Comparison of ENCODE assay signal across 8 cellular contexts in the genomic region with DNA sequence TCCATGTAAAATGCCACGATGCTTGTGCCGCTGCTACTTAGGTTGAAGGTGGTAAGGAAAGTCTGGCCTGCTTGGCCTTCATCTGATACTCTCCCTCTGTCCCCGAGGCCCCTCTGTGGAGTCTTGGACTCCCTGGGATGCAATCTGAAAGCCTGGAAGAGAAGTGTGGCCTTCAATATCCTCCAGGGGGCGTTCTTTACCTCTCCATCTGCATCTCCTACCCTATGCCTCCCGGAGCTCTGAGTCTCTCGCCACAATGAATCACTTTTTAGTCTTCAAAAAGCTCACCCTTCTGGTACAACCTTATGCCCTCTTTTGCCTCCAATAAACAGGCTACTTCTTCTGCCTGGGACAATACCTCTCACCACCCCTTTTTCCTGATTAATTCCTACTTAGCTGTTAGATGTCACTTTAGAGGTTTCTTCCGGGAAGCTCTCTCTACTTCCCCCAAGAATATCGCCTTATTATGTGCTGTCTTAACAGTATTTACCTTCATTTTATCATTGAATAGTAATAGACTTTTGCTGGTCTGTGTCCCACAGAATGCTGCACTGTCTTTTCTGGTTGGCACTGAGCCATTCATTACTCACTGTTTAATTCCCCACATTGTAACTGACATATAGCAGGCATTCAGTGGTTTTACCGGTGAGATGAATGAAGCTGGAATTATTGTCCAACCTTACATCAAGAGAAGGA. TPM values are rescaled to one million over a fixed set of nuclear protein-coding genes. Genes with fewer than 3 reads are reported as not detected.
DNase-seq lines count a peak whose midpoint lies in the region; ATAC-seq and TF ChIP-seq lines count a peak whose summit lies in the region.

No MANE protein-coding gene starts in this region.

- 0 out of 2 replicates have a peak overlapping the region, but pooled peaks have one; percentile 30 for H2AFZ ChIP-seq in PC-9

- no peaks in the 10 kb centered on the region for H3K79me2 ChIP-seq in PC-9 (ENCODE audit: low read depth)

- H4K20me1 ChIP-seq in PC-9 (ENCODE audit: insufficient read depth), result no peaks in the 10 kb centered on the region

- peak overlapping the region; percentile 43 for H3K4me2 ChIP-seq in PC-9

- no peaks in the 10 kb centered on the region for H3K36me3 ChIP-seq in A673 (ENCODE audit: insufficient read depth, low read length, poor library complexity, severe bottlenecking)
- no peaks in the 10 kb centered on the region for H3K36me3 ChIP-seq in PC-9 (ENCODE audit: low read depth)

- H3K4me3 ChIP-seq in A673 (ENCODE audit: low read depth, low read length, poor library complexity, severe bottlenecking) (no peak overlapping the region), GM12875 (ENCODE audit: low read depth, low read length) (no peak overlapping the region), PC-9 (no peak overlapping the region), foreskin fibroblast (ENCODE audit: low read depth in 1 of 2, low read length in 2 of 2) (no peak overlapping the region)

- no peaks in the 10 kb centered on the region for H3K9me3 ChIP-seq in A673 (ENCODE audit: low read depth, low read length, poor library complexity, severe bottlenecking)
- H3K9me3 ChIP-seq in PC-9 (ENCODE audit: insufficient read depth, low read depth), result no peaks in the 10 kb centered on the region

- H3K27ac ChIP-seq in A673 (ENCODE audit: low read depth, low read length, poor library complexity, severe bottlenecking), result no peak overlapping the region
- peak overlapping the region; percentile 18; the same call in 1 of the 2 replicates for H3K27ac ChIP-seq in PC-9

- H3K27me3 ChIP-seq in A673 (replicated peaks; ENCODE audit: insufficient read depth, low read depth, low read length, poor library complexity) (no peaks in the 10 kb centered on the region), PC-9 (ENCODE audit: insufficient read depth, low read depth) (no peaks in the 10 kb centered on the region)

- no peak for ATAC-seq in HG02870 (IDR thresholded peaks at IDR 0.05; ENCODE audit: unreplicated experiment)

- intact Hi-C loops in A673 (cut with micrococcal nuclease; ENCODE audit: unreplicated experiment), result loop anchor here (2.0 to 5.0 kb wide), 4 partner anchors 108 to 773 kb away; no protein-coding TSS in a partner anchor
- intact Hi-C loops in PC-9 (cut with micrococcal nuclease; ENCODE audit: unreplicated experiment), result loop anchor here (1.0 to 10.0 kb wide), 8 partner anchors 21 to 1508 kb away; a partner anchor contains a TSS

- POLR2A ChIA-PET in A673 (lab: Charles Lee; ENCODE audit: low non-redundant PET), result no interaction called here
- POLR2A ChIA-PET in PC-9 (lab: Charles Lee; ENCODE audit: unreplicated experiment), result interaction anchor here (0.6 to 0.7 kb wide), 4 partner anchors 14 to 1120 kb away, joined by 3 to 5 read pairs (median 3); a partner anchor contains a TSS

- no peaks in the 10 kb centered on the region for H3K9me2 ChIP-seq in PC-9 (ENCODE audit: insufficient read depth)

- CTCF ChIA-PET in A673 (lab: Charles Lee) (interaction anchor here (0.6 to 1.4 kb wide), 6 partner anchors 8 to 658 kb away, joined by 3 to 14 read pairs (median 4); a partner anchor contains a TSS), PC-9 (lab: Charles Lee) (interaction anchor here (0.6 to 1.6 kb wide), 12 partner anchors 11 to 1260 kb away, joined by 3 to 9 read pairs (median 4); a partner anchor contains a TSS)

- H3K4me1 ChIP-seq in A673 (ENCODE audit: insufficient read depth, low read length, poor library complexity, severe bottlenecking) (no peaks in the 10 kb centered on the region), PC-9 (replicated peaks; ENCODE audit: insufficient read depth) (peaks cover 9% of the 10 kb centered on the region)

- peaks cover 12% of the 10 kb centered on the region for H3F3A ChIP-seq in PC-9 (ENCODE audit: insufficient read depth, low read depth)

- peak; percentile 84 for DNase-seq in A673 (ENCODE audit: low spot score)
- peak; percentile 74 for DNase-seq in HuH-7 (ENCODE audit: low spot score)
- DNase-seq in PC-9, result peak; percentile 65 to 75
- peak; percentile 12 for DNase-seq in activated T-helper 9 cell treated with anti-CD3 and anti-CD28 coated beads, Interleukin-2, amount 50 U/mL, for 16 hours (ENCODE audit: low read depth)
- DNase-seq in foreskin fibroblast, result peak; percentile 74 to 89
- DNase-seq in nucleus accumbens (lab: John Stamatoyannopoulos, UW), result peak in 39 of 56 donors; percentile 1 to 70 (median 27)

- TF ChIP-seq CTCF in A673 (conservative IDR thresholded peaks at IDR 0.05; ENCODE audit: low read depth, low read length) (peak; percentile 88), GM12875 (IDR thresholded peaks at IDR 0.05; ENCODE audit: borderline replicate concordance, insufficient read depth, low read depth, low read length) (peak; percentile 72; the same call in 1 of the 2 replicates), PC-9 (conservative IDR thresholded peaks at IDR 0.05) (peak; percentile 90), foreskin fibroblast (IDR thresholded peaks at IDR 0.05; ENCODE audit: low read depth, low read length) (peak; percentile 85)

- BruUV-seq in A673 (replicated peaks; lab: Mats Ljungman, UMichigan), result no TSS peak
- no TSS peak for BruUV-seq in PC-9 (replicated peaks; lab: Mats Ljungman, UMichigan)

RNA-seq across cellular contexts. Expression of a gene that starts 13.9 kb away (rescaled TPM):
- 37.0 and 37.5 TPM in 2 replicates for total RNA-seq in A673 (2021)
- 38.1 and 39.8 TPM in 2 replicates for total RNA-seq in PC-9 (2021)

RNA-seq across cellular contexts. Expression of a gene that starts 21.0 kb away (rescaled TPM):
- total RNA-seq in A673 (2021) (2.9 and 3.9 TPM in 2 replicates), PC-9 (2021) (42.7 and 49.3 TPM in 2 replicates)

Comparison
In these comparisons a context has a peak if more than half of its experiments do, and no peak if none do; other contexts are left out.
1. DNase-seq: peak in every context shown above with its lines; median percentile 84 in A673; 82 in foreskin fibroblast; 74 in HuH-7; 70 in PC-9; 27 in nucleus accumbens; 12 in activated T-helper 9 cell treated with anti-CD3 and anti-CD28 coated beads, Interleukin-2, amount 50 U/mL, for 16 hours.